17 cellular contexts compared by ENCODE assay signal in the genomic region with DNA sequence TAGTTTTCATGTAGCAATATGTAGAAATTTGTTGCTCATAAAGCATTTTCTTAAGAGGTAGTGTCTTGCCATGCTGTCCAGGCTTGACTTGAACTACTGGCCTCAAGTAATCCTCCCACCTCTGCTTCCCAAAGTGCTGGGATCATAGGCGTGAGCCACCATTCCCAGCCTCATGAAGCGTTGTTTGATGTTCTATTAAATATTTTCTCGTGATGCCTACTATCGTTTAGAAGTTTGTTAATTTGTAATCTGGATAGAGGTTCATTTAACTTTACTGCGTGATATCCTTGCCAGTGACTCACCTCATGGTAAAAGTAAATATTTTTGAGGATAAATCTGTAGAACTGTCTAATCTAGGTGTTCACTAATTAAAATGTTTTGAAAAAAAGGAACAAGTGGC.
A peak's percentile ranks its signal among the peaks of the same experiment; 100 is the strongest.
DNase-seq lines count a peak whose midpoint lies in the region; ATAC-seq and TF ChIP-seq lines count a peak whose summit lies in the region.
"Had no signal": no experiment of that assay in that cellular context is flagged by ENCODE, and none has a peak within 500 bp of the region (broad histone marks: within the 10 kb centered on the region; RNA-seq: fewer than 3 reads in every experiment).

No MANE protein-coding gene starts in this region.

- TF ChIP-seq POLR2A in IMR-90 (IDR thresholded peaks at IDR 0.05; ENCODE audit: low read depth, low read length) = no peak

- dilution Hi-C loops in IMR-90 (cut with HindIII; ENCODE audit: low sequenced_read_pairs, unreplicated experiment) = no loop called here

- H3K4me3 ChIP-seq in ACC112 (ENCODE audit: low read depth, low read length) (no peak overlapping the region), IMR-90 (ENCODE audit: insufficient read depth, low read depth, low read length) (no peak overlapping the region), epithelial cell of proximal tubule (ENCODE audit: low read depth, low read length) (no peak overlapping the region)
- H3K4me3 ChIP-seq: PC-9 had no signal

- H3K18ac ChIP-seq in IMR-90 (ENCODE audit: low read depth, low read length) = peak overlapping the region; percentile 97; the same call in 1 of the 2 replicates

- no peak for TF ChIP-seq CTCF in IMR-90 (conservative IDR thresholded peaks at IDR 0.05; ENCODE audit: low read depth, low read length)
- no peak for TF ChIP-seq CTCF in epithelial cell of proximal tubule (conservative IDR thresholded peaks at IDR 0.05; ENCODE audit: low read depth, low read length)

- in situ Hi-C loops in IMR-90 (cut with MboI; ENCODE audit: low sequenced_read_pairs) = loop anchor here (10.0 to 25.0 kb wide), 2 partner anchors 467 to 909 kb away; a partner anchor contains a TSS

- H3K79me1 ChIP-seq in IMR-90 (ENCODE audit: low read depth in 1 of 2, low read length in 2 of 2) = peaks cover 7 to 21% of the 10 kb centered on the region in 2 experiments

- H3K14ac ChIP-seq in IMR-90 (replicated peaks; ENCODE audit: low read depth, low read length) = peak overlapping the region; percentile 87; the same call in 1 of the 2 replicates

- H3K27me3 ChIP-seq in ACC112 (ENCODE audit: insufficient read depth, low read length) = no peaks in the 10 kb centered on the region
- H3K27me3 ChIP-seq in IMR-90 (ENCODE audit: control insufficient read depth, insufficient read depth, low read length) = no peaks in the 10 kb centered on the region

- no peak for DNase-seq in IMR-90
- DNase-seq in epithelial cell of proximal tubule (ENCODE audit: low read depth) = peak; percentile 67
- peak; percentile 40 for DNase-seq in mucosa of gallbladder (ENCODE audit: low spot score)
- no peak for DNase-seq in NK-92 treated with Interleukin-12 subunit alpha and Interleukin-12 subunit beta, amount 100 ng/mL, for 24 hours (lab: John Stamatoyannopoulos, UW)
- DNase-seq: CD8-positive, alpha-beta memory T cell; DMS 273 treated with DMSO at 0.1 percent for 48 hours; Kasumi-1; NCI-H1105 treated with DMSO at 0.1 percent for 48 hours; NCI-H187 treated with DMSO at 0.1 percent for 48 hours; NCI-H446; NCI-H748 treated with DMSO at 0.1 percent for 48 hours; PC-9 had no signal

- H3K4me1 ChIP-seq in ACC112 (ENCODE audit: control insufficient read depth, insufficient read depth, low read length, unreplicated experiment) = peaks cover 45% of the 10 kb centered on the region
- peaks cover 23% of the 10 kb centered on the region for H3K4me1 ChIP-seq in IMR-90 (ENCODE audit: control insufficient read depth, insufficient read depth, low read length)

- peak overlapping the region; percentile 97 for H2BK20ac ChIP-seq in IMR-90 (ENCODE audit: low read depth, low read length)

- peak overlapping the region; percentile 72; the same call in 2 of the 3 replicates for H2BK15ac ChIP-seq in IMR-90 (ENCODE audit: low read depth, low read length)

- peak overlapping the region; percentile 82 for H4K91ac ChIP-seq in IMR-90 (ENCODE audit: insufficient read depth, low read depth, low read length)

- no peaks in the 10 kb centered on the region for H3K36me3 ChIP-seq in ACC112 (ENCODE audit: insufficient read depth, low read length)
- peaks cover 11% of the 10 kb centered on the region for H3K36me3 ChIP-seq in IMR-90 (ENCODE audit: control insufficient read depth, insufficient read depth, low read length)

- H3K27ac ChIP-seq in ACC112 (ENCODE audit: low read depth, low read length) (peak overlapping the region; percentile 83), IMR-90 (ENCODE audit: insufficient read depth, low read length) (no peak overlapping the region)
- H3K27ac ChIP-seq: PC-9 had no signal

- no peaks in the 10 kb centered on the region for H4K20me1 ChIP-seq in IMR-90 (ENCODE audit: insufficient read depth, low read length)

- no peak overlapping the region; the same call in 1 of the 2 replicates for H3K4me2 ChIP-seq in IMR-90 (ENCODE audit: low read depth, low read length)
- H3K4me2 ChIP-seq: PC-9 had no signal

- POLR2A ChIA-PET in IMR-90 (lab: Charles Lee; ENCODE audit: unreplicated experiment) = no interaction called here

- no CpG with 5 or more reads among the region's 5 CpGs for WGBS in IMR-90 (ENCODE audit: extremely low coverage in 2 of 2, insufficient read length in 1 of 2), 2 experiments

- TF ChIP-seq RAD21 in IMR-90 (IDR thresholded peaks at IDR 0.05; ENCODE audit: low read length) = no peak

- CTCF ChIA-PET in IMR-90 (lab: Yijun Ruan, JAX) = no interaction called here

- no peak overlapping the region for H3K56ac ChIP-seq in IMR-90 (ENCODE audit: extremely low read depth, insufficient read depth, low read length)

- H3K23ac ChIP-seq in IMR-90 (ENCODE audit: low read depth, low read length) = peak overlapping the region; percentile 91; the same call in 1 of the 2 replicates

- H4K5ac ChIP-seq in IMR-90 (ENCODE audit: low read depth, low read length) = peak overlapping the region; percentile 96; the same call in 1 of the 2 replicates

- BruUV-seq in IMR-90 (replicated peaks; lab: Mats Ljungman, UMichigan) = no TSS peak

- ATAC-seq in IMR-90 (ENCODE audit: low read depth) (no peak), HG02938 (IDR thresholded peaks at IDR 0.05; ENCODE audit: unreplicated experiment) (no peak), GM18498 (IDR thresholded peaks at IDR 0.05; ENCODE audit: unreplicated experiment) (no peak), HG02623 (IDR thresholded peaks at IDR 0.05; ENCODE audit: unreplicated experiment) (no peak)
- ATAC-seq: Right ventricle myocardium inferior had no signal

- peaks cover 18% of the 10 kb centered on the region; the same call in 1 of the 2 replicates for H3K9me1 ChIP-seq in IMR-90 (ENCODE audit: insufficient read depth, low read length)

- H3K4ac ChIP-seq in IMR-90 (ENCODE audit: low read depth, low read length) = peak overlapping the region; percentile 90

- no peak overlapping the region for H3K9ac ChIP-seq in IMR-90 (ENCODE audit: low read depth, low read length)

- H2AK9ac ChIP-seq in IMR-90 (replicated peaks; ENCODE audit: low read depth, low read length, poor library complexity) = no peak overlapping the region

- peak overlapping the region; percentile 97 for H2BK120ac ChIP-seq in IMR-90 (ENCODE audit: low read depth, low read length)

- H3K79me2 ChIP-seq in ACC112 (ENCODE audit: control insufficient read depth, insufficient read depth, low read length, unreplicated experiment) = no peaks in the 10 kb centered on the region

- intact Hi-C loops in IMR-90 (cut with micrococcal nuclease) = no loop called here

- peak overlapping the region; percentile 88 for H2BK5ac ChIP-seq in IMR-90 (ENCODE audit: low read depth, low read length, poor library complexity, severe bottlenecking)

- peak overlapping the region in 1 of 2 experiments; percentile 93 for H4K8ac ChIP-seq in IMR-90 (ENCODE audit: low read depth in 2 of 2, low read length in 2 of 2)

- H2AFZ ChIP-seq in ACC112 (ENCODE audit: low read length, unreplicated experiment) (no peak overlapping the region), IMR-90 (replicated peaks; ENCODE audit: low read length, poor library complexity) (no peak overlapping the region)
- H2AFZ ChIP-seq: PC-9 had no signal

- no peaks in the 10 kb centered on the region for H3K9me3 ChIP-seq in IMR-90 (ENCODE audit: control insufficient read depth, insufficient read depth, low read length)

- H2AK5ac ChIP-seq in IMR-90 (ENCODE audit: low read depth, low read length) = peak overlapping the region; percentile 74

TF ChIP-seq in IMR-90, 13 proteins besides CTCF, POLR2A, EP300 and RAD21:
- TF ChIP-seq MAZ (IDR thresholded peaks at IDR 0.05; ENCODE audit: borderline replicate concordance, low read depth, low read length) (no peak), CEBPB (IDR thresholded peaks at IDR 0.05; ENCODE audit: low read depth, low read length) (no peak), NFE2L2 (IDR thresholded peaks at IDR 0.05; ENCODE audit: low read depth, low read length) (no peak), SMC3 (IDR thresholded peaks at IDR 0.05; ENCODE audit: low read depth, low read length) (no peak), MXI1 (IDR thresholded peaks at IDR 0.05; ENCODE audit: borderline replicate concordance, low read depth, low read length) (no peak), CHD1 (IDR thresholded peaks at IDR 0.05; ENCODE audit: low read depth, low read length) (no peak), MAFK (IDR thresholded peaks at IDR 0.05; ENCODE audit: low read depth, low read length) (no peak), BHLHE40 (IDR thresholded peaks at IDR 0.05; ENCODE audit: low read depth, low read length) (no peak), FOS (IDR thresholded peaks at IDR 0.05; ENCODE audit: low read depth, low read length) (no peak)
- TF ChIP-seq, protein P1, sequence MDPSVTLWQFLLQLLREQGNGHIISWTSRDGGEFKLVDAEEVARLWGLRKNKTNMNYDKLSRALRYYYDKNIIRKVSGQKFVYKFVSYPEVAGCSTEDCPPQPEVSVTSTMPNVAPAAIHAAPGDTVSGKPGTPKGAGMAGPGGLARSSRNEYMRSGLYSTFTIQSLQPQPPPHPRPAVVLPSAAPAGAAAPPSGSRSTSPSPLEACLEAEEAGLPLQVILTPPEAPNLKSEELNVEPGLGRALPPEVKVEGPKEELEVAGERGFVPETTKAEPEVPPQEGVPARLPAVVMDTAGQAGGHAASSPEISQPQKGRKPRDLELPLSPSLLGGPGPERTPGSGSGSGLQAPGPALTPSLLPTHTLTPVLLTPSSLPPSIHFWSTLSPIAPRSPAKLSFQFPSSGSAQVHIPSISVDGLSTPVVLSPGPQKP (IDR thresholded peaks at IDR 0.05; ENCODE audit: borderline replicate concordance, low read depth, low read length) = no peak
- TF ChIP-seq, protein P2, sequence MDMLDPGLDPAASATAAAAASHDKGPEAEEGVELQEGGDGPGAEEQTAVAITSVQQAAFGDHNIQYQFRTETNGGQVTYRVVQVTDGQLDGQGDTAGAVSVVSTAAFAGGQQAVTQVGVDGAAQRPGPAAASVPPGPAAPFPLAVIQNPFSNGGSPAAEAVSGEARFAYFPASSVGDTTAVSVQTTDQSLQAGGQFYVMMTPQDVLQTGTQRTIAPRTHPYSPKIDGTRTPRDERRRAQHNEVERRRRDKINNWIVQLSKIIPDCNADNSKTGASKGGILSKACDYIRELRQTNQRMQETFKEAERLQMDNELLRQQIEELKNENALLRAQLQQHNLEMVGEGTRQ (IDR thresholded peaks at IDR 0.05; ENCODE audit: low read depth, low read length) = no peak

Comparison
In these comparisons a context has a peak if more than half of its experiments do, and no peak if none do; other contexts are left out.
1. DNase-seq: peak in epithelial cell of proximal tubule (single experiment) and mucosa of gallbladder (single experiment); none in IMR-90 (single experiment) and NK-92 treated with Interleukin-12 subunit alpha and Interleukin-12 subunit beta, amount 100 ng/mL, for 24 hours (single experiment).